Comparison of ENCODE assay signal across 7 cellular contexts in genomic region chr10:133377818-133378250, GRCh38. TPM values are rescaled to one million over a fixed set of nuclear protein-coding genes. Genes with fewer than 3 reads are reported as not detected.
DNase-seq lines count a peak whose midpoint lies in the region; ATAC-seq and TF ChIP-seq lines count a peak whose summit lies in the region.
"Had no signal": no experiment of that assay in that cellular context is flagged by ENCODE, and none has a peak within 500 bp of the region (broad histone marks: within the 10 kb centered on the region; RNA-seq: fewer than 3 reads in every experiment).

No MANE protein-coding gene starts in this region.

- H3K4me1 Mint-ChIP-seq in stimulated activated naive CD8-positive, alpha-beta T cell treated with anti-CD3 and anti-CD28 coated beads, Interleukin-15, amount 100 ng/mL, for 72 hours, result peaks cover 24% of the 10 kb centered on the region

- TF ChIP-seq CTCF in Peyer's patch (IDR thresholded peaks at IDR 0.05) (no peak), fibroblast of villous mesenchyme (IDR thresholded peaks at IDR 0.05; ENCODE audit: insufficient read depth, low read depth, low read length) (no peak), GM13977 (IDR thresholded peaks at IDR 0.05; ENCODE audit: extremely low read depth, insufficient read depth, missing control alignments) (no peak)

- H3K27me3 Mint-ChIP-seq in stimulated activated naive CD8-positive, alpha-beta T cell treated with anti-CD3 and anti-CD28 coated beads, Interleukin-15, amount 100 ng/mL, for 72 hours, result peaks cover 27% of the 10 kb centered on the region

- no peak overlapping the region for H3K27ac Mint-ChIP-seq in stimulated activated naive CD8-positive, alpha-beta T cell treated with anti-CD3 and anti-CD28 coated beads, Interleukin-15, amount 100 ng/mL, for 72 hours

- no peak for DNase-seq in Peyer's patch
- DNase-seq in fibroblast of villous mesenchyme (ENCODE audit: low read depth), result no peak
- DNase-seq in stimulated activated naive CD8-positive, alpha-beta T cell treated with anti-CD3 and anti-CD28 coated beads, Interleukin-15, amount 100 ng/mL, for 72 hours, result no peak
- no peak for DNase-seq in LoVo (ENCODE audit: low spot score)
- DNase-seq in GM13977 (ENCODE audit: low spot score), result no peak
- DNase-seq: MV-4-11 had no signal

- no peaks in the 10 kb centered on the region for H3K36me3 ChIP-seq in Peyer's patch

- H3K27me3 ChIP-seq in Peyer's patch, result no peaks in the 10 kb centered on the region

- peaks cover 0 to 38% (median 8%) of the 10 kb centered on the region in 4 donors for H3K4me1 ChIP-seq in Peyer's patch

- ATAC-seq in stimulated activated naive CD8-positive, alpha-beta T cell treated with anti-CD3 and anti-CD28 coated beads, Interleukin-15, amount 100 ng/mL, for 72 hours, result no peak
- ATAC-seq in GM19455 (IDR thresholded peaks at IDR 0.05; ENCODE audit: unreplicated experiment), result no peak

- in situ Hi-C loops in GM13977 (cut with MboI; ENCODE audit: low pct_unique_long_range_greater_than_20kb, low sequenced_read_pairs, unreplicated experiment), result no loop called here

- peak overlapping the region; percentile 80 to 99 (median 94) for H3K27ac ChIP-seq in Peyer's patch

- H3K4me3 ChIP-seq in Peyer's patch (peak overlapping the region; percentile 79 to 100 (median 94)), fibroblast of villous mesenchyme (ENCODE audit: low read depth, low read length) (peak overlapping the region; percentile 72)

- H3K9me3 Mint-ChIP-seq in stimulated activated naive CD8-positive, alpha-beta T cell treated with anti-CD3 and anti-CD28 coated beads, Interleukin-15, amount 100 ng/mL, for 72 hours, result no peaks in the 10 kb centered on the region

- H3K4me3 Mint-ChIP-seq in stimulated activated naive CD8-positive, alpha-beta T cell treated with anti-CD3 and anti-CD28 coated beads, Interleukin-15, amount 100 ng/mL, for 72 hours, result peak overlapping the region; percentile 80 to 83

- no peaks in the 10 kb centered on the region for H3K9me3 ChIP-seq in Peyer's patch

- TF ChIP-seq POLR2A in Peyer's patch (IDR thresholded peaks at IDR 0.05), result no peak

RNA-seq across cellular contexts. Expression of gene PAOX, which starts 1.2 kb away (rescaled TPM):
- total RNA-seq in Peyer's patch (10 to 100 TPM; 19.8 to 53.7 (median 36.9) TPM), fibroblast of villous mesenchyme (6.4 and 7.8 TPM in 2 replicates)

RNA-seq across cellular contexts. Expression of gene ECHS1, which starts 4.7 kb away (rescaled TPM):
- total RNA-seq in Peyer's patch (100 to 1,000 TPM in 3 of 4 donors, 10 to 100 TPM in 1; 87.5 to 211 (median 172) TPM), fibroblast of villous mesenchyme (50.3 and 59.6 TPM in 2 replicates)

RNA-seq across cellular contexts. Expression of gene MTG1, which starts 16.1 kb away (rescaled TPM):
- 100 to 1,000 TPM in 3 of 4 donors, 10 to 100 TPM in 1; 44.7 to 110 (median 103) TPM for total RNA-seq in Peyer's patch
- total RNA-seq in fibroblast of villous mesenchyme, result 22.5 and 35.4 TPM in 2 replicates

RNA-seq across cellular contexts. Expression of gene FUOM, which starts 20.0 kb away (rescaled TPM):
- total RNA-seq in Peyer's patch, result 100 to 1,000 TPM in 3 of 4 donors, 10 to 100 TPM in 1; 88.3 to 214 (median 163) TPM
- 7.3 and 13.2 TPM in 2 replicates for total RNA-seq in fibroblast of villous mesenchyme

RNA-seq across cellular contexts. Expression of gene PRAP1, which starts 30.7 kb away (rescaled TPM):
- total RNA-seq in Peyer's patch, result 1,000 to 10,000 TPM in 3 of 4 donors, 10 to 100 TPM in 1; 52.8 to 2,204 (median 1,384) TPM
- not detected in 2 replicates for total RNA-seq in fibroblast of villous mesenchyme
